32 cellular contexts compared by ENCODE assay signal in genomic region chr12:31664038-31664437, GRCh38.
"Had no signal": no experiment of that assay in that cellular context is flagged by ENCODE, and none has a peak within 500 bp of the region (broad histone marks: within the 10 kb centered on the region; RNA-seq: fewer than 3 reads in every experiment).

No MANE protein-coding gene starts in this region.

- H3K4me3 Mint-ChIP-seq: activated CD4-positive, alpha-beta memory T cell treated with anti-CD3 and anti-CD28 coated beads for 36 hours; activated CD4-positive, alpha-beta T cell treated with anti-CD3 and anti-CD28 coated beads for 36 hours; activated CD4-positive, alpha-beta T cell treated with anti-CD3 and anti-CD28 coated beads, Interleukin-2, amount 10 ng/mL, durations not matched to agents 7 days and 5 days; activated naive CD8-positive, alpha-beta T cell treated with anti-CD3 and anti-CD28 coated beads for 36 hours; activated T-helper 17 cell treated with anti-CD3 and anti-CD28 coated beads, Interleukin-2, amount 50 U/mL, for 72 hours; T-helper 1 cell treated with Interleukin-12 subunit alpha and Interleukin-12 subunit beta and Interleukin-4 antibody, amounts not matched to agents 30 μg/mL and 1 μg/mL, for 36 hours; T-helper 2 cell treated with Interferon-gamma antibody and Interleukin-4, amounts not matched to agents 5 μg/mL and 100 μg/mL, for 36 hours; WTC11 had no signal

- H3K27me3 Mint-ChIP-seq: activated CD4-positive, alpha-beta memory T cell treated with anti-CD3 and anti-CD28 coated beads for 36 hours; activated CD4-positive, alpha-beta T cell treated with anti-CD3 and anti-CD28 coated beads for 36 hours; activated CD4-positive, alpha-beta T cell treated with anti-CD3 and anti-CD28 coated beads, Interleukin-2, amount 10 ng/mL, durations not matched to agents 7 days and 5 days; activated naive CD8-positive, alpha-beta T cell treated with anti-CD3 and anti-CD28 coated beads for 36 hours; activated T-helper 17 cell treated with anti-CD3 and anti-CD28 coated beads, Interleukin-2, amount 50 U/mL, for 72 hours had no signal

- ATAC-seq: activated CD4-positive, alpha-beta T cell treated with anti-CD3 and anti-CD28 coated beads for 36 hours; activated CD4-positive, CD25-positive, alpha-beta regulatory T cell treated with anti-CD3 and anti-CD28 coated beads, Interleukin-2, amount 50 U/mL, for 24 hours; activated T-helper 17 cell treated with anti-CD3 and anti-CD28 coated beads, Interleukin-2, amount 50 U/mL, for 72 hours; Right ventricle myocardium inferior; WTC11 had no signal

- FAIRE-seq: RCC 7860 had no signal

- H3K27ac Mint-ChIP-seq: activated CD4-positive, alpha-beta memory T cell treated with anti-CD3 and anti-CD28 coated beads for 36 hours; activated CD4-positive, alpha-beta T cell treated with anti-CD3 and anti-CD28 coated beads for 36 hours; activated CD4-positive, alpha-beta T cell treated with anti-CD3 and anti-CD28 coated beads, Interleukin-2, amount 10 ng/mL, durations not matched to agents 7 days and 5 days; activated naive CD8-positive, alpha-beta T cell treated with anti-CD3 and anti-CD28 coated beads for 36 hours; activated T-helper 17 cell treated with anti-CD3 and anti-CD28 coated beads, Interleukin-2, amount 50 U/mL, for 72 hours; T-helper 1 cell treated with Interleukin-12 subunit alpha and Interleukin-12 subunit beta and Interleukin-4 antibody, amounts not matched to agents 30 μg/mL and 1 μg/mL, for 36 hours; T-helper 2 cell treated with Interferon-gamma antibody and Interleukin-4, amounts not matched to agents 5 μg/mL and 100 μg/mL, for 36 hours; WTC11 had no signal

- H3K27me3 ChIP-seq: brain microvascular endothelial cell had no signal

- H3K36me3 ChIP-seq: brain microvascular endothelial cell had no signal

- H3K27ac ChIP-seq: brain microvascular endothelial cell, PC-9, RWPE1 had no signal

- DNase-seq: activated CD4-positive, alpha-beta memory T cell treated with anti-CD3 and anti-CD28 coated beads for 36 hours; activated CD4-positive, alpha-beta T cell treated with anti-CD3 and anti-CD28 coated beads for 36 hours; activated CD4-positive, alpha-beta T cell treated with anti-CD3 and anti-CD28 coated beads, Interleukin-2, amount 10 ng/mL, durations not matched to agents 7 days and 5 days; activated CD8-positive, alpha-beta memory T cell treated with anti-CD3 and anti-CD28 coated beads, Interleukin-2, amount 50 U/mL, for 4 hours; activated effector memory CD4-positive, alpha-beta T cell treated with anti-CD3 and anti-CD28 coated beads, Interleukin-2, amount 50 U/mL, for 16 hours; activated naive CD4-positive, alpha-beta T cell; activated naive CD4-positive, alpha-beta T cell treated with anti-CD3 and anti-CD28 coated beads, Interleukin-2, amount 50 U/mL, for 16 hours; activated naive CD8-positive, alpha-beta T cell treated with anti-CD3 and anti-CD28 coated beads for 36 hours; activated T-cell treated with anti-CD3 and anti-CD28 coated beads for 4 hours; activated T-cell treated with anti-CD3 and anti-CD28 coated beads, Interleukin-2, amount 50 U/mL, for 48 hours; amniotic stem cell; aorta; brain microvascular endothelial cell; central memory CD4-positive, alpha-beta T cell; NCI-H1105; NCI-H1417 treated with DMSO at 0.1 percent for 48 hours; NCI-H187 treated with DMSO at 0.1 percent for 48 hours; NCI-H2081; NCI-H2171 treated with DMSO at 0.1 percent for 48 hours; NCI-H2227 treated with DMSO at 0.1 percent for 48 hours; NCI-H446; NCI-H510A treated with DMSO at 0.1 percent for 48 hours; NK-92 treated with Interleukin-12 subunit alpha and Interleukin-12 subunit beta, amount 100 ng/mL, for 24 hours; PC-9 had no signal

- H3K4me1 Mint-ChIP-seq: activated T-helper 17 cell treated with anti-CD3 and anti-CD28 coated beads, Interleukin-2, amount 50 U/mL, for 72 hours; WTC11 had no signal

- H3K4me3 ChIP-seq: PC-9 had no signal
